28 cellular contexts compared by ENCODE assay signal in genomic region chrX:32395878-32396277, GRCh38.
"Had no signal": no experiment of that assay in that cellular context is flagged by ENCODE, and none has a peak within 500 bp of the region (broad histone marks: within the 10 kb centered on the region; RNA-seq: fewer than 3 reads in every experiment).

No MANE protein-coding gene starts in this region.

- ATAC-seq: activated CD4-positive, alpha-beta T cell treated with anti-CD3 and anti-CD28 coated beads for 36 hours; activated CD8-positive, alpha-beta memory T cell treated with anti-CD3 and anti-CD28 coated beads, Interleukin-2, amount 10 ng/mL, durations not matched to agents 7 days and 5 days; activated CD8-positive, alpha-beta T cell treated with anti-CD3 and anti-CD28 coated beads, Interleukin-2, amount 10 ng/mL, durations not matched to agents 7 days and 5 days; activated naive CD8-positive, alpha-beta T cell treated with anti-CD3 and anti-CD28 coated beads, Interleukin-2, amount 50 U/mL, for 24 hours; gastroesophageal sphincter had no signal

- H3K9me3 ChIP-seq: adrenal gland, ascending aorta, breast epithelium, colonic mucosa, esophagus squamous epithelium, gastroesophageal sphincter, heart right ventricle had no signal

- DNase-seq: activated CD4-positive, alpha-beta memory T cell treated with anti-CD3 and anti-CD28 coated beads for 36 hours; activated CD4-positive, alpha-beta T cell treated with anti-CD3 and anti-CD28 coated beads for 36 hours; activated CD4-positive, alpha-beta T cell treated with anti-CD3 and anti-CD28 coated beads, Interleukin-2, amount 10 ng/mL, durations not matched to agents 24 days and 14 days; activated CD4-positive, CD25-positive, alpha-beta regulatory T cell; activated CD4-positive, CD25-positive, alpha-beta regulatory T cell treated with anti-CD3 and anti-CD28 coated beads, Interleukin-2, amount 50 U/mL, for 72 hours; activated CD8-positive, alpha-beta memory T cell treated with anti-CD3 and anti-CD28 coated beads, Interleukin-2, amount 10 ng/mL, durations not matched to agents 7 days and 5 days; activated CD8-positive, alpha-beta memory T cell treated with anti-CD3 and anti-CD28 coated beads, Interleukin-2, amount 50 U/mL, for 4 hours; activated CD8-positive, alpha-beta T cell treated with anti-CD3 and anti-CD28 coated beads, Interleukin-2, amount 10 ng/mL, durations not matched to agents 7 days and 5 days; activated effector memory CD4-positive, alpha-beta T cell treated with anti-CD3 and anti-CD28 coated beads, Interleukin-2, amount 50 U/mL, for 16 hours; activated naive CD4-positive, alpha-beta T cell treated with anti-CD3 and anti-CD28 coated beads for 36 hours; activated naive CD8-positive, alpha-beta T cell treated with anti-CD3 and anti-CD28 coated beads for 36 hours; activated naive CD8-positive, alpha-beta T cell treated with anti-CD3 and anti-CD28 coated beads, Interleukin-2, amount 50 U/mL, for 24 hours; activated T-cell treated with anti-CD3 and anti-CD28 coated beads, Interleukin-2, amount 50 U/mL, for 1 hour; activated T-cell treated with anti-CD3 and anti-CD28 coated beads, Interleukin-2, amount 50 U/mL, for 48 hours; central memory CD4-positive, alpha-beta T cell; cerebellar nuclear complex; colonic mucosa; effector CD8-positive, alpha-beta T cell; esophagus squamous epithelium; foreskin melanocyte; heart right ventricle; T-helper 2 cell had no signal

- H3K27ac ChIP-seq: adrenal gland, ascending aorta, breast epithelium, cardiac muscle cell, colonic mucosa, epithelial cell of prostate, esophagus squamous epithelium, gastroesophageal sphincter, heart right ventricle had no signal

- H3K4me3 ChIP-seq: adrenal gland, ascending aorta, breast epithelium, cardiac muscle cell, colonic mucosa, esophagus squamous epithelium, gastroesophageal sphincter, heart right ventricle had no signal

- H3K4me1 ChIP-seq: ascending aorta, breast epithelium, colonic mucosa, esophagus squamous epithelium, gastroesophageal sphincter, heart right ventricle had no signal

- H3K36me3 ChIP-seq: adrenal gland, ascending aorta, breast epithelium, cardiac muscle cell, colonic mucosa, esophagus squamous epithelium, gastroesophageal sphincter, heart right ventricle had no signal

- H3K27me3 ChIP-seq: adrenal gland, ascending aorta, breast epithelium, cardiac muscle cell, colonic mucosa, esophagus squamous epithelium, gastroesophageal sphincter, heart right ventricle had no signal
